Comparison of ENCODE assay signal across 8 cellular contexts in the genomic region with DNA sequence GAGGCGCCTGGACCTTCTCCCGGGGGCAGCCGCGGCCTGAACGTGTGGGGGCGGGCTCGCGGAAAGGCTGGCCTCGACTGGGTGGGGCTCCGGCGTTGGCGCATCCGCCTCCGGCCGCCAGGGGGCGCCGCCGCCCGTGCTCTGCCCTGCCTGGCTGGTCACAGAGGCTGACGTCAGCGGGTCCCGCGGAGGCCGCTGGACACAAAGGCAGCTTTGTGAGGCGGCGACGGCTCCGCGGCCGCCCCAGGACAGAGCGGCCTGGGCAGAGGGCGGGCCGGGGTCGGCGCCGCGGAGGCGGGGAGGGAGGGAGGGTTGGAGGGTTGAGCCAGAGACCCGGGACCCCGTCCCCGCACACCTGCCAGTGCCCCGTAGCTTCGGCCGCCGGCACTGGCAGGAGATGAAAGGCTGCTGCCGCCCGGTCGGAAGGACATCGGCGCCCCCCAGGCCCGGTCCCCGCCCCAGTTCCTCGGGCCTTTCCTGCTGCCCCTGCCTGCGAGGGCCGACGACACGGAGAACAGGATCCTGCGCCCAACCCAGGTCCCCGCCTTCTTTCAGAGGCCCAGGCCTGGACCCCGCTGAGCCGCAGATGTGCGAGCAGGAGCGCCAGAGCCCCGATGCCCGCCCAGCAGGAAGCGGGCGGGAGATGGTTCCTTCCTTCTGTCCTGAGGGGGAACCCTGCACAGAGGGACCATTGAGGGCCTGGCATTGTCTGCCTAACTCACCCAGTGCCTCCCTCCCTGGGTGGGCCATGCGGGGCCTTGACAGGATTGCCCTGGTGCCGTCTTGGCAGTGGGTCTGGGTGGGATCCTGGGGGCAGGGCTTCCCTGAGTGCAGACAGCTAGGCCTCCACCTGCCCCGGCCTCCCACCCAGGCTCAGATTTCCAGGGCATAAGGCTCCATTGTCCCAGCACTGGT. TPM values are rescaled to one million over a fixed set of nuclear protein-coding genes. Genes with fewer than 3 reads are reported as not detected.
A peak's percentile ranks its signal among the peaks of the same experiment; 100 is the strongest.
DNase-seq lines count a peak whose midpoint lies in the region; ATAC-seq and TF ChIP-seq lines count a peak whose summit lies in the region.

No MANE protein-coding gene starts in this region.

- TF ChIP-seq CTCF in AG09319 (IDR thresholded peaks at IDR 0.05; ENCODE audit: low read depth, low read length): peak; percentile 65

- peak; percentile 89 for ATAC-seq in GM18868 (IDR thresholded peaks at IDR 0.05; ENCODE audit: unreplicated experiment)
- peak; percentile 70 for ATAC-seq in HG03135 (IDR thresholded peaks at IDR 0.05; ENCODE audit: unreplicated experiment)

- H3K36me3 Mint-ChIP-seq in activated CD4-positive, alpha-beta memory T cell treated with anti-CD3 and anti-CD28 coated beads, Interleukin-2, amount 10 ng/mL, durations not matched to agents 7 days and 5 days (ENCODE audit: low read depth): peaks cover 41% of the 10 kb centered on the region

- CTCF ChIA-PET in activated CD4-positive, alpha-beta memory T cell treated with anti-CD3 and anti-CD28 coated beads, Interleukin-2, amount 10 ng/mL, durations not matched to agents 7 days and 5 days (lab: Charles Lee): interaction anchor here (0.5 to 3.5 kb wide), 8 partner anchors 9 to 1859 kb away, joined by 3 to 29 read pairs (median 4); partner anchors contain the start of gene GNAI2

- POLR2A ChIA-PET in activated CD4-positive, alpha-beta memory T cell treated with anti-CD3 and anti-CD28 coated beads, Interleukin-2, amount 10 ng/mL, durations not matched to agents 7 days and 5 days (lab: Charles Lee): interaction anchor here (1.2 to 1.8 kb wide), 3 partner anchors 13 to 77 kb away, joined by 3 to 10 read pairs (median 4); no protein-coding TSS in a partner anchor

- peaks cover 12% of the 10 kb centered on the region for H3K4me1 Mint-ChIP-seq in activated CD4-positive, alpha-beta memory T cell treated with anti-CD3 and anti-CD28 coated beads, Interleukin-2, amount 10 ng/mL, durations not matched to agents 7 days and 5 days

- no peaks in the 10 kb centered on the region for H3K27me3 Mint-ChIP-seq in activated CD4-positive, alpha-beta memory T cell treated with anti-CD3 and anti-CD28 coated beads, Interleukin-2, amount 10 ng/mL, durations not matched to agents 7 days and 5 days

- H3K9me3 Mint-ChIP-seq in activated CD4-positive, alpha-beta memory T cell treated with anti-CD3 and anti-CD28 coated beads, Interleukin-2, amount 10 ng/mL, durations not matched to agents 7 days and 5 days: no peaks in the 10 kb centered on the region

- DNase-seq in AG09319 (ENCODE audit: extremely low read depth, low read depth): peak; percentile 72
- peak; percentile 74 for DNase-seq in NCI-H748 treated with DMSO at 0.1 percent for 48 hours (lab: John Stamatoyannopoulos, UW)
- DNase-seq in activated CD4-positive, alpha-beta memory T cell treated with anti-CD3 and anti-CD28 coated beads, Interleukin-2, amount 10 ng/mL, durations not matched to agents 7 days and 5 days: peak; percentile 87
- DNase-seq in ecto neural progenitor cell (ENCODE audit: low spot score): peak; percentile 98
- DNase-seq in lung microvascular endothelial cell (ENCODE audit: low read depth in 2 of 2): peak; percentile 93 to 96
- DNase-seq in stimulated activated CD4-positive, alpha-beta T cell treated with anti-CD3 and anti-CD28 coated beads, TNF-alpha, amount 100 ng/mL, for 4 hours (ENCODE audit: low read depth in 3 of 3): peak; percentile 55 to 76 (median 69)

- H3K27ac Mint-ChIP-seq in activated CD4-positive, alpha-beta memory T cell treated with anti-CD3 and anti-CD28 coated beads, Interleukin-2, amount 10 ng/mL, durations not matched to agents 7 days and 5 days: no peak overlapping the region

- H3K4me3 Mint-ChIP-seq in activated CD4-positive, alpha-beta memory T cell treated with anti-CD3 and anti-CD28 coated beads, Interleukin-2, amount 10 ng/mL, durations not matched to agents 7 days and 5 days: peak overlapping the region; percentile 60

RNA-seq across cellular contexts. Expression of gene SEMA3B, which starts 8.7 kb away (rescaled TPM):
- under 1 TPM; 0.38 to 0.55 TPM for total RNA-seq in activated CD4-positive, alpha-beta memory T cell treated with anti-CD3 and anti-CD28 coated beads, Interleukin-2, amount 10 ng/mL, durations not matched to agents 7 days and 5 days
- total RNA-seq in lung microvascular endothelial cell: 0.44 and 0.60 TPM in 2 replicates

RNA-seq across cellular contexts. Expression of gene LSMEM2, which starts 18.6 kb away (rescaled TPM):
- not detected for total RNA-seq in activated CD4-positive, alpha-beta memory T cell treated with anti-CD3 and anti-CD28 coated beads, Interleukin-2, amount 10 ng/mL, durations not matched to agents 7 days and 5 days
- not detected in 2 replicates for total RNA-seq in lung microvascular endothelial cell

RNA-seq across cellular contexts. Expression of gene GNAI2, which starts 24.3 kb away (rescaled TPM):
- total RNA-seq in activated CD4-positive, alpha-beta memory T cell treated with anti-CD3 and anti-CD28 coated beads, Interleukin-2, amount 10 ng/mL, durations not matched to agents 7 days and 5 days: 100 to 1,000 TPM; 493 to 519 TPM
- 415 and 488 TPM in 2 replicates for total RNA-seq in lung microvascular endothelial cell

RNA-seq across cellular contexts. Expression of gene IFRD2, which starts 31.9 kb away (rescaled TPM):
- total RNA-seq in activated CD4-positive, alpha-beta memory T cell treated with anti-CD3 and anti-CD28 coated beads, Interleukin-2, amount 10 ng/mL, durations not matched to agents 7 days and 5 days: 10 to 100 TPM; 40.6 to 45.0 TPM
- 78.7 and 104 TPM in 2 replicates for total RNA-seq in lung microvascular endothelial cell

RNA-seq across cellular contexts. Expression of gene HYAL3, which starts 38.9 kb away (rescaled TPM):
- total RNA-seq in activated CD4-positive, alpha-beta memory T cell treated with anti-CD3 and anti-CD28 coated beads, Interleukin-2, amount 10 ng/mL, durations not matched to agents 7 days and 5 days: 10 to 100 TPM; 13.2 to 13.9 TPM
- total RNA-seq in lung microvascular endothelial cell: 12.9 and 26.2 TPM in 2 replicates

Comparison
In these comparisons a context has a peak if more than half of its experiments do, and no peak if none do; other contexts are left out.
1. Peak in every context shown above with its lines: DNase-seq and ATAC-seq.